ENCODE assay signal across 16 cellular contexts in genomic region chr2:111634050-111634784, GRCh38.
DNase-seq lines count a peak whose midpoint lies in the region; ATAC-seq, FAIRE-seq and TF ChIP-seq lines count a peak whose summit lies in the region.
"Had no signal": no experiment of that assay in that cellular context is flagged by ENCODE, and none has a peak within 500 bp of the region (broad histone marks: within the 10 kb centered on the region; RNA-seq: fewer than 3 reads in every experiment).

No MANE protein-coding gene starts in this region.

- no peak overlapping the region for H3K4me3 ChIP-seq in OCI-LY1 (ENCODE audit: low read depth, low read length, poor library complexity, severe bottlenecking)
- H3K4me3 ChIP-seq in naive thymus-derived CD4-positive, alpha-beta T cell (ENCODE audit: low read length), result no peak overlapping the region
- H3K4me3 ChIP-seq: HAP-1, lower lobe of right lung, neural progenitor cell had no signal

- no peaks in the 10 kb centered on the region for H3K9me2 ChIP-seq in OCI-LY1 (ENCODE audit: low read depth, low read length)

- H3K4me1 Mint-ChIP-seq in activated naive CD8-positive, alpha-beta T cell treated with anti-CD3 and anti-CD28 coated beads, Interleukin-2, amount 50 U/mL, for 24 hours, result peaks cover 26% of the 10 kb centered on the region
- peaks cover 0 to 24% (median 5%) of the 10 kb centered on the region in 7 donors for H3K4me1 Mint-ChIP-seq in naive thymus-derived CD4-positive, alpha-beta T cell
- H3K4me1 Mint-ChIP-seq: neural progenitor cell had no signal

- peaks cover 4% of the 10 kb centered on the region for H3K36me3 Mint-ChIP-seq in activated naive CD8-positive, alpha-beta T cell treated with anti-CD3 and anti-CD28 coated beads, Interleukin-2, amount 50 U/mL, for 24 hours (ENCODE audit: low read depth)
- H3K36me3 Mint-ChIP-seq in naive thymus-derived CD4-positive, alpha-beta T cell, result peaks cover 0 to 41% (median 4%) of the 10 kb centered on the region in 5 donors
- H3K36me3 Mint-ChIP-seq: neural progenitor cell had no signal

- intact Hi-C loops in naive thymus-derived CD4-positive, alpha-beta T cell (cut with micrococcal nuclease), result no loop called here

- H4K20me1 ChIP-seq in OCI-LY1 (ENCODE audit: insufficient read depth, low read length), result no peaks in the 10 kb centered on the region

- H3K27me3 Mint-ChIP-seq in activated naive CD8-positive, alpha-beta T cell treated with anti-CD3 and anti-CD28 coated beads, Interleukin-2, amount 50 U/mL, for 24 hours, result peaks cover 25% of the 10 kb centered on the region
- peaks cover 9 to 31% (median 17%) of the 10 kb centered on the region in 5 donors for H3K27me3 Mint-ChIP-seq in naive thymus-derived CD4-positive, alpha-beta T cell

- H3K36me3 ChIP-seq in OCI-LY1 (ENCODE audit: insufficient read depth, low read length), result no peaks in the 10 kb centered on the region; the same call in 1 of the 2 replicates
- no peaks in the 10 kb centered on the region for H3K36me3 ChIP-seq in naive thymus-derived CD4-positive, alpha-beta T cell (ENCODE audit: control insufficient read depth in 2 of 3, insufficient read depth in 3 of 3, low read length in 3 of 3)
- H3K36me3 ChIP-seq: HAP-1, lower lobe of right lung, neural progenitor cell had no signal

- H3K4me3 Mint-ChIP-seq in activated naive CD8-positive, alpha-beta T cell treated with anti-CD3 and anti-CD28 coated beads, Interleukin-2, amount 50 U/mL, for 24 hours, result no peak overlapping the region
- peak overlapping the region in 1 of 10 donors; percentile 6 for H3K4me3 Mint-ChIP-seq in naive thymus-derived CD4-positive, alpha-beta T cell
- H3K4me3 Mint-ChIP-seq: neural progenitor cell had no signal

- DNase-seq in activated naive CD8-positive, alpha-beta T cell treated with anti-CD3 and anti-CD28 coated beads, Interleukin-2, amount 50 U/mL, for 24 hours, result no peak
- no peak for DNase-seq in naive thymus-derived CD4-positive, alpha-beta T cell
- DNase-seq in 8988T (no peak), occipital lobe (lab: John Stamatoyannopoulos, UW) (no peak)
- DNase-seq: cortex of kidney, lower lobe of right lung, NCI-H146, NCI-H524 treated with DMSO at 0.1 percent for 48 hours, right cardiac atrium, T-helper 9 cell had no signal

- POLR2A ChIA-PET in naive thymus-derived CD4-positive, alpha-beta T cell (lab: Charles Lee), result no interaction called here

- H3K4me1 ChIP-seq in OCI-LY1 (ENCODE audit: insufficient read depth, low read length, severe bottlenecking), result peaks cover 25% of the 10 kb centered on the region
- no peaks in the 10 kb centered on the region for H3K4me1 ChIP-seq in naive thymus-derived CD4-positive, alpha-beta T cell (ENCODE audit: control insufficient read depth in 2 of 2, insufficient read depth in 2 of 2, low read length in 2 of 2)
- H3K4me1 ChIP-seq: HAP-1, lower lobe of right lung, neural progenitor cell had no signal

- peaks cover 9% of the 10 kb centered on the region for H3K9me3 Mint-ChIP-seq in activated naive CD8-positive, alpha-beta T cell treated with anti-CD3 and anti-CD28 coated beads, Interleukin-2, amount 50 U/mL, for 24 hours
- peaks cover 0 to 53% (median 15%) of the 10 kb centered on the region in 11 donors for H3K9me3 Mint-ChIP-seq in naive thymus-derived CD4-positive, alpha-beta T cell

- H2AFZ ChIP-seq in OCI-LY1 (ENCODE audit: low read length), result 0 out of 2 replicates have a peak overlapping the region, but pooled peaks have one; percentile 7
- H2AFZ ChIP-seq: neural progenitor cell had no signal

- peak; percentile 79 for FAIRE-seq in G401.6 (lab: Jason Lieb, UNC)

- no peak overlapping the region for H3K9ac ChIP-seq in OCI-LY1 (ENCODE audit: low read length)
- H3K9ac ChIP-seq: neural progenitor cell had no signal

- peak overlapping the region; percentile 22 for H3K27ac ChIP-seq in OCI-LY1 (ENCODE audit: low read depth, low read length, poor library complexity, severe bottlenecking)
- no peak overlapping the region for H3K27ac ChIP-seq in naive thymus-derived CD4-positive, alpha-beta T cell (ENCODE audit: low read depth, low read length)
- H3K27ac ChIP-seq: lower lobe of right lung, neural progenitor cell, RWPE1 had no signal

- no peaks in the 10 kb centered on the region for H3K27me3 ChIP-seq in OCI-LY1 (ENCODE audit: insufficient read depth, low read length)
- H3K27me3 ChIP-seq in naive thymus-derived CD4-positive, alpha-beta T cell (ENCODE audit: control insufficient read depth in 2 of 2, insufficient read depth in 2 of 2, low read length in 2 of 2), result no peaks in the 10 kb centered on the region
- H3K27me3 ChIP-seq: neural progenitor cell had no signal

- H3F3A ChIP-seq in OCI-LY1 (ENCODE audit: insufficient read depth, low read length), result no peaks in the 10 kb centered on the region

- peak; percentile 38 for ATAC-seq in activated naive CD8-positive, alpha-beta T cell treated with anti-CD3 and anti-CD28 coated beads, Interleukin-2, amount 50 U/mL, for 24 hours
- ATAC-seq in naive thymus-derived CD4-positive, alpha-beta T cell, result peak; percentile 82
- no peak for ATAC-seq in GM21723 (IDR thresholded peaks at IDR 0.05; ENCODE audit: unreplicated experiment)
- ATAC-seq: lower lobe of right lung had no signal

- H3K27ac Mint-ChIP-seq in activated naive CD8-positive, alpha-beta T cell treated with anti-CD3 and anti-CD28 coated beads, Interleukin-2, amount 50 U/mL, for 24 hours, result peak overlapping the region; percentile 29
- H3K27ac Mint-ChIP-seq in naive thymus-derived CD4-positive, alpha-beta T cell, result peak overlapping the region in 1 of 9 donors; percentile 80
- H3K27ac Mint-ChIP-seq: neural progenitor cell had no signal

- CTCF ChIA-PET in naive thymus-derived CD4-positive, alpha-beta T cell (lab: Charles Lee), result no interaction called here

- no peak for TF ChIP-seq CTCF in OCI-LY1 (IDR thresholded peaks at IDR 0.05; ENCODE audit: low read length)

- H3K9me3 ChIP-seq in OCI-LY1 (ENCODE audit: low read length), result peaks cover 26% of the 10 kb centered on the region
- H3K9me3 ChIP-seq in naive thymus-derived CD4-positive, alpha-beta T cell (ENCODE audit: control insufficient read depth in 2 of 3, low read length in 3 of 3), result no peaks in the 10 kb centered on the region
- H3K9me3 ChIP-seq: HAP-1 had no signal

- H3K79me2 ChIP-seq in OCI-LY1 (ENCODE audit: insufficient read depth, low read length), result no peaks in the 10 kb centered on the region

- H3K4me2 ChIP-seq in OCI-LY1 (ENCODE audit: low read length), result no peak overlapping the region
- H3K4me2 ChIP-seq: neural progenitor cell had no signal
